Comparison of ENCODE assay signal across 1 cellular context in genomic region chr16:30893744-30894539, GRCh38.
TF ChIP-seq lines count a peak whose summit lies in the region.

Gene BCL7C, minus strand, starts transcription at chr16:30894077. Its CDS starts 133 bp downstream, at chr16:30893944.

TF ChIP-seq in HepG2, 621 proteins besides CTCF, POLR2A, EP300 and RAD21 (continued from another document and continues in another):
- TF ChIP-seq ZNF737 (CRISPR knock-in tag; IDR thresholded peaks at IDR 0.05; ENCODE audit: borderline replicate concordance) (peak; percentile 89; the same call in 1 of the 2 replicates), ZNF720 (CRISPR knock-in tag; IDR thresholded peaks at IDR 0.05) (peak; percentile 97), SP4 (CRISPR knock-in tag; IDR thresholded peaks at IDR 0.05) (peak; percentile 94), GATAD2A (CRISPR knock-in tag; IDR thresholded peaks at IDR 0.05) (peak; percentile 70), ZFAT (CRISPR knock-in tag; conservative IDR thresholded peaks at IDR 0.05) (0 out of 2 replicates have a peak, but pooled peaks have one; percentile 74), ZNF296 (CRISPR knock-in tag; conservative IDR thresholded peaks at IDR 0.05) (peak; percentile 96), ZNF7 (CRISPR knock-in tag; IDR thresholded peaks at IDR 0.05) (peak; percentile 53; the same call in 1 of the 2 replicates), SIN3A (IDR thresholded peaks at IDR 0.05; ENCODE audit: borderline replicate concordance, low read depth, low read length) (no peak; the same call in 1 of the 2 replicates), ZNF841 (CRISPR knock-in tag; IDR thresholded peaks at IDR 0.05; ENCODE audit: borderline replicate concordance) (peak; percentile 92), MED13 (CRISPR knock-in tag; IDR thresholded peaks at IDR 0.05) (peak; percentile 88), SOX6 (IDR thresholded peaks at IDR 0.05) (no peak), SOX6 (CRISPR knock-in tag; IDR thresholded peaks at IDR 0.05) (peak; percentile 66), ZNF670 (CRISPR knock-in tag; IDR thresholded peaks at IDR 0.05; ENCODE audit: borderline replicate concordance) (no peak), SMAD9 (CRISPR knock-in tag; IDR thresholded peaks at IDR 0.05) (peak; percentile 95), ZNF644 (CRISPR knock-in tag; IDR thresholded peaks at IDR 0.05; ENCODE audit: low read depth) (0 out of 2 replicates have a peak, but pooled peaks have one; percentile 17), GLI4 (CRISPR knock-in tag; IDR thresholded peaks at IDR 0.05; ENCODE audit: borderline replicate concordance) (no peak), HOXA9 (CRISPR knock-in tag; IDR thresholded peaks at IDR 0.05; ENCODE audit: borderline replicate concordance) (peak; percentile 93), ZNF878 (CRISPR knock-in tag; IDR thresholded peaks at IDR 0.05) (no peak), ARID3A (IDR thresholded peaks at IDR 0.05; ENCODE audit: low read depth, low read length) (peak; percentile 6; the same call in 1 of the 2 replicates), ZNF33A (CRISPR knock-in tag; IDR thresholded peaks at IDR 0.05; ENCODE audit: borderline replicate concordance) (no peak), ZNF660 (CRISPR knock-in tag; IDR thresholded peaks at IDR 0.05; ENCODE audit: borderline replicate concordance, low read depth) (no peak), HNRNPUL1 (IDR thresholded peaks at IDR 0.05; ENCODE audit: low read depth, low read length) (no peak), ATF7 (IDR thresholded peaks at IDR 0.05) (no peak), ATF7 (CRISPR knock-in tag; IDR thresholded peaks at IDR 0.05) (peak; percentile 68; the same call in 1 of the 2 replicates), PHF8 (CRISPR knock-in tag; IDR thresholded peaks at IDR 0.05) (peak; percentile 80), ZBTB4 (CRISPR knock-in tag; IDR thresholded peaks at IDR 0.05; ENCODE audit: borderline replicate concordance) (peak; percentile 86; the same call in 1 of the 2 replicates), MATR3 (CRISPR knock-in tag; IDR thresholded peaks at IDR 0.05) (no peak), HMGA1 (CRISPR knock-in tag; conservative IDR thresholded peaks at IDR 0.05) (no peak), CAMTA2 (CRISPR knock-in tag; IDR thresholded peaks at IDR 0.05; ENCODE audit: borderline replicate concordance) (peak; percentile 95), ELF3 (CRISPR knock-in tag; IDR thresholded peaks at IDR 0.05) (no peak; the same call in none of the 2 replicates), ZNF619 (CRISPR knock-in tag; IDR thresholded peaks at IDR 0.05) (peak; percentile 93), ZNF614 (CRISPR knock-in tag; IDR thresholded peaks at IDR 0.05; ENCODE audit: borderline replicate concordance) (0 out of 2 replicates have a peak, but pooled peaks have one; percentile 27), ZNF550 (CRISPR knock-in tag; IDR thresholded peaks at IDR 0.05; ENCODE audit: borderline replicate concordance) (no peak), GABPB1 (CRISPR knock-in tag; IDR thresholded peaks at IDR 0.05) (peak; percentile 84), MBNL3 (CRISPR knock-in tag; conservative IDR thresholded peaks at IDR 0.05) (no peak)
- TF ChIP-seq, protein P1, sequence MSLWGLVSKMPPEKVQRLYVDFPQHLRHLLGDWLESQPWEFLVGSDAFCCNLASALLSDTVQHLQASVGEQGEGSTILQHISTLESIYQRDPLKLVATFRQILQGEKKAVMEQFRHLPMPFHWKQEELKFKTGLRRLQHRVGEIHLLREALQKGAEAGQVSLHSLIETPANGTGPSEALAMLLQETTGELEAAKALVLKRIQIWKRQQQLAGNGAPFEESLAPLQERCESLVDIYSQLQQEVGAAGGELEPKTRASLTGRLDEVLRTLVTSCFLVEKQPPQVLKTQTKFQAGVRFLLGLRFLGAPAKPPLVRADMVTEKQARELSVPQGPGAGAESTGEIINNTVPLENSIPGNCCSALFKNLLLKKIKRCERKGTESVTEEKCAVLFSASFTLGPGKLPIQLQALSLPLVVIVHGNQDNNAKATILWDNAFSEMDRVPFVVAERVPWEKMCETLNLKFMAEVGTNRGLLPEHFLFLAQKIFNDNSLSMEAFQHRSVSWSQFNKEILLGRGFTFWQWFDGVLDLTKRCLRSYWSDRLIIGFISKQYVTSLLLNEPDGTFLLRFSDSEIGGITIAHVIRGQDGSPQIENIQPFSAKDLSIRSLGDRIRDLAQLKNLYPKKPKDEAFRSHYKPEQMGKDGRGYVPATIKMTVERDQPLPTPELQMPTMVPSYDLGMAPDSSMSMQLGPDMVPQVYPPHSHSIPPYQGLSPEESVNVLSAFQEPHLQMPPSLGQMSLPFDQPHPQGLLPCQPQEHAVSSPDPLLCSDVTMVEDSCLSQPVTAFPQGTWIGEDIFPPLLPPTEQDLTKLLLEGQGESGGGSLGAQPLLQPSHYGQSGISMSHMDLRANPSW (CRISPR knock-in tag; IDR thresholded peaks at IDR 0.05; ENCODE audit: borderline replicate concordance), result no peak
- TF ChIP-seq, protein P2, sequence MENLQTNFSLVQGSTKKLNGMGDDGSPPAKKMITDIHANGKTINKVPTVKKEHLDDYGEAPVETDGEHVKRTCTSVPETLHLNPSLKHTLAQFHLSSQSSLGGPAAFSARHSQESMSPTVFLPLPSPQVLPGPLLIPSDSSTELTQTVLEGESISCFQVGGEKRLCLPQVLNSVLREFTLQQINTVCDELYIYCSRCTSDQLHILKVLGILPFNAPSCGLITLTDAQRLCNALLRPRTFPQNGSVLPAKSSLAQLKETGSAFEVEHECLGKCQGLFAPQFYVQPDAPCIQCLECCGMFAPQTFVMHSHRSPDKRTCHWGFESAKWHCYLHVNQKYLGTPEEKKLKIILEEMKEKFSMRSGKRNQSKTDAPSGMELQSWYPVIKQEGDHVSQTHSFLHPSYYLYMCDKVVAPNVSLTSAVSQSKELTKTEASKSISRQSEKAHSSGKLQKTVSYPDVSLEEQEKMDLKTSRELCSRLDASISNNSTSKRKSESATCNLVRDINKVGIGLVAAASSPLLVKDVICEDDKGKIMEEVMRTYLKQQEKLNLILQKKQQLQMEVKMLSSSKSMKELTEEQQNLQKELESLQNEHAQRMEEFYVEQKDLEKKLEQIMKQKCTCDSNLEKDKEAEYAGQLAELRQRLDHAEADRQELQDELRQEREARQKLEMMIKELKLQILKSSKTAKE (CRISPR knock-in tag; IDR thresholded peaks at IDR 0.05; ENCODE audit: borderline replicate concordance), result no peak
- TF ChIP-seq, protein P3, sequence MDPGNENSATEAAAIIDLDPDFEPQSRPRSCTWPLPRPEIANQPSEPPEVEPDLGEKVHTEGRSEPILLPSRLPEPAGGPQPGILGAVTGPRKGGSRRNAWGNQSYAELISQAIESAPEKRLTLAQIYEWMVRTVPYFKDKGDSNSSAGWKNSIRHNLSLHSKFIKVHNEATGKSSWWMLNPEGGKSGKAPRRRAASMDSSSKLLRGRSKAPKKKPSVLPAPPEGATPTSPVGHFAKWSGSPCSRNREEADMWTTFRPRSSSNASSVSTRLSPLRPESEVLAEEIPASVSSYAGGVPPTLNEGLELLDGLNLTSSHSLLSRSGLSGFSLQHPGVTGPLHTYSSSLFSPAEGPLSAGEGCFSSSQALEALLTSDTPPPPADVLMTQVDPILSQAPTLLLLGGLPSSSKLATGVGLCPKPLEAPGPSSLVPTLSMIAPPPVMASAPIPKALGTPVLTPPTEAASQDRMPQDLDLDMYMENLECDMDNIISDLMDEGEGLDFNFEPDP (CRISPR knock-in tag; conservative IDR thresholded peaks at IDR 0.05), result peak; percentile 98; the same call in 1 of the 2 replicates
- TF ChIP-seq, protein P4, sequence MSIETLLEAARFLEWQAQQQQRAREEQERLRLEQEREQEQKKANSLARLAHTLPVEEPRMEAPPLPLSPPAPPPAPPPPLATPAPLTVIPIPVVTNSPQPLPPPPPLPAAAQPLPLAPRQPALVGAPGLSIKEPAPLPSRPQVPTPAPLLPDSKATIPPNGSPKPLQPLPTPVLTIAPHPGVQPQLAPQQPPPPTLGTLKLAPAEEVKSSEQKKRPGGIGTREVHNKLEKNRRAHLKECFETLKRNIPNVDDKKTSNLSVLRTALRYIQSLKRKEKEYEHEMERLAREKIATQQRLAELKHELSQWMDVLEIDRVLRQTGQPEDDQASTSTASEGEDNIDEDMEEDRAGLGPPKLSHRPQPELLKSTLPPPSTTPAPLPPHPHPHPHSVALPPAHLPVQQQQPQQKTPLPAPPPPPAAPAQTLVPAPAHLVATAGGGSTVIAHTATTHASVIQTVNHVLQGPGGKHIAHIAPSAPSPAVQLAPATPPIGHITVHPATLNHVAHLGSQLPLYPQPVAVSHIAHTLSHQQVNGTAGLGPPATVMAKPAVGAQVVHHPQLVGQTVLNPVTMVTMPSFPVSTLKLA (IDR thresholded peaks at IDR 0.05), result peak; percentile 69; the same call in 1 of the 2 replicates
- TF ChIP-seq, protein P5, sequence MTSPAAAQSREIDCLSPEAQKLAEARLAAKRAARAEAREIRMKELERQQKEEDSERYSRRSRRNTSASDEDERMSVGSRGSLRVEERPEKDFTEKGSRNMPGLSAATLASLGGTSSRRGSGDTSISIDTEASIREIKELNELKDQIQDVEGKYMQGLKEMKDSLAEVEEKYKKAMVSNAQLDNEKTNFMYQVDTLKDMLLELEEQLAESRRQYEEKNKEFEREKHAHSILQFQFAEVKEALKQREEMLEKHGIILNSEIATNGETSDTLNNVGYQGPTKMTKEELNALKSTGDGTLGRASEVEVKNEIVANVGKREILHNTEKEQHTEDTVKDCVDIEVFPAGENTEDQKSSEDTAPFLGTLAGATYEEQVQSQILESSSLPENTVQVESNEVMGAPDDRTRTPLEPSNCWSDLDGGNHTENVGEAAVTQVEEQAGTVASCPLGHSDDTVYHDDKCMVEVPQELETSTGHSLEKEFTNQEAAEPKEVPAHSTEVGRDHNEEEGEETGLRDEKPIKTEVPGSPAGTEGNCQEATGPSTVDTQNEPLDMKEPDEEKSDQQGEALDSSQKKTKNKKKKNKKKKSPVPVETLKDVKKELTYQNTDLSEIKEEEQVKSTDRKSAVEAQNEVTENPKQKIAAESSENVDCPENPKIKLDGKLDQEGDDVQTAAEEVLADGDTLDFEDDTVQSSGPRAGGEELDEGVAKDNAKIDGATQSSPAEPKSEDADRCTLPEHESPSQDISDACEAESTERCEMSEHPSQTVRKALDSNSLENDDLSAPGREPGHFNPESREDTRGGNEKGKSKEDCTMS (CRISPR knock-in tag; conservative IDR thresholded peaks at IDR 0.05), result no peak
- TF ChIP-seq, protein P6, sequence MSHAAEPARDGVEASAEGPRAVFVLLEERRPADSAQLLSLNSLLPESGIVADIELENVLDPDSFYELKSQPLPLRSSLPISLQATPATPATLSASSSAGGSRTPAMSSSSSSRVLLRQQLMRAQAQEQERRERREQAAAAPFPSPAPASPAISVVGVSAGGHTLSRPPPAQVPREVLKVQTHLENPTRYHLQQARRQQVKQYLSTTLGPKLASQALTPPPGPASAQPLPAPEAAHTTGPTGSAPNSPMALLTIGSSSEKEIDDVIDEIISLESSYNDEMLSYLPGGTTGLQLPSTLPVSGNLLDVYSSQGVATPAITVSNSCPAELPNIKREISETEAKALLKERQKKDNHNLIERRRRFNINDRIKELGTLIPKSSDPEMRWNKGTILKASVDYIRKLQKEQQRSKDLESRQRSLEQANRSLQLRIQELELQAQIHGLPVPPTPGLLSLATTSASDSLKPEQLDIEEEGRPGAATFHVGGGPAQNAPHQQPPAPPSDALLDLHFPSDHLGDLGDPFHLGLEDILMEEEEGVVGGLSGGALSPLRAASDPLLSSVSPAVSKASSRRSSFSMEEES (CRISPR knock-in tag; IDR thresholded peaks at IDR 0.05), result peak; percentile 68; the same call in 1 of the 2 replicates
